23 cellular contexts compared by ENCODE assay signal in genomic region chr9:100671811-100672305, GRCh38.
DNase-seq lines count a peak whose midpoint lies in the region; ATAC-seq, FAIRE-seq and TF ChIP-seq lines count a peak whose summit lies in the region.
"Had no signal": no experiment of that assay in that cellular context is flagged by ENCODE, and none has a peak within 500 bp of the region (broad histone marks: within the 10 kb centered on the region; RNA-seq: fewer than 3 reads in every experiment).

No MANE protein-coding gene starts in this region.

- no peak overlapping the region for H3K14ac ChIP-seq in H1 (ENCODE audit: insufficient read length)

- H2AFZ ChIP-seq in H1 (ENCODE audit: low read length) = no peak overlapping the region

- H2BK5ac ChIP-seq in H1 (ENCODE audit: low read depth, low read length) = no peak overlapping the region

- DNase-seq in HAP-1 (ENCODE audit: low spot score in 2 of 2) (peak; percentile 56 to 95), NCI-H526 treated with DMSO at 0.1 percent for 48 hours (lab: John Stamatoyannopoulos, UW) (peak; percentile 17), H1 (ENCODE audit: low read depth in 1 of 2, low spot score in 2 of 2) (no peak), D721Med (ENCODE audit: insufficient read length, low spot score) (no peak), cerebellar nuclear complex (lab: John Stamatoyannopoulos, UW) (no peak), head of caudate nucleus (no peak)
- DNase-seq: 8988T; Calu3; CD8-positive, alpha-beta T cell; DMS 273 treated with DMSO at 0.1 percent for 48 hours; DMS53; DND-41; EL; GOT3; HCEC 1CT; KG1 had no signal

- no peak overlapping the region for H4K8ac ChIP-seq in H1 (ENCODE audit: extremely low read depth, insufficient read depth, low read length)

- H3K23ac ChIP-seq in H1 (ENCODE audit: insufficient read length) = no peak overlapping the region

- peaks cover 2% of the 10 kb centered on the region for H3K9me3 Mint-ChIP-seq in nephron
- H3K9me3 Mint-ChIP-seq: CD8-positive, alpha-beta T cell had no signal

- H3K56ac ChIP-seq in H1 (replicated peaks; ENCODE audit: insufficient read length, low read depth, low read length) = no peak overlapping the region

- H3K4me2 ChIP-seq in H1 (ENCODE audit: insufficient read depth in 1 of 2, low read depth in 2 of 2, low read length in 2 of 2) = peak overlapping the region; percentile 33 to 35; a peak in 1 of 4 replicates
- H3K4me2 ChIP-seq: BLaER1 had no signal

- CTCF ChIA-PET in H1 (lab: Charles Lee; ENCODE audit: partially characterized antibody) = interaction anchor here (2.2 to 3.4 kb wide), 2 partner anchors 29 to 70 kb away, joined by 9 to 18 read pairs; no protein-coding TSS in a partner anchor

- H3K4me3 Mint-ChIP-seq in nephron = no peak overlapping the region
- H3K4me3 Mint-ChIP-seq: CD14-positive monocyte; CD8-positive, alpha-beta T cell had no signal

- H3K4ac ChIP-seq in H1 (replicated peaks; ENCODE audit: insufficient read length, low read depth, low read length) = no peak overlapping the region

- peaks cover 54% of the 10 kb centered on the region for H3K4me1 Mint-ChIP-seq in nephron

- H3K36me3 ChIP-seq in HAP-1 (replicated peaks) = no peaks in the 10 kb centered on the region
- no peaks in the 10 kb centered on the region for H3K36me3 ChIP-seq in H1 (ENCODE audit: control insufficient read depth in 2 of 4, insufficient read depth in 4 of 4, low read length in 3 of 4)
- H3K36me3 ChIP-seq: BLaER1 had no signal

- intact Hi-C loops in head of caudate nucleus (cut with DNase I) = no loop called here

- H2BK20ac ChIP-seq in H1 (ENCODE audit: low read length) = 0 out of 2 replicates have a peak overlapping the region, but pooled peaks have one; percentile 40

- no peak overlapping the region for H3K18ac ChIP-seq in H1 (ENCODE audit: extremely low read depth, low read length)

- H4K5ac ChIP-seq in H1 (ENCODE audit: insufficient read length, low read depth, low read length) = no peak overlapping the region

- H3K27me3 ChIP-seq in HAP-1 (ENCODE audit: low read depth) (no peaks in the 10 kb centered on the region), H1 (replicated peaks in 1 of 4; ENCODE audit: control insufficient read depth in 3 of 4, extremely low read depth in 1 of 4, insufficient read depth in 3 of 4, low read length in 3 of 4) (no peaks in the 10 kb centered on the region)
- H3K27me3 ChIP-seq: BLaER1 had no signal

- no peak for TF ChIP-seq RAD21 in H1 (IDR thresholded peaks at IDR 0.05 in 1 of 2, conservative IDR thresholded peaks at IDR 0.05 in 1 of 2; ENCODE audit: low read depth in 2 of 2, low read length in 2 of 2)

- H4K20me1 ChIP-seq in H1 (replicated peaks in 1 of 2; ENCODE audit: control insufficient read depth in 1 of 2, insufficient read depth in 2 of 2, low read length in 2 of 2) = no peaks in the 10 kb centered on the region
- H4K20me1 ChIP-seq: BLaER1 had no signal

- H2AK5ac ChIP-seq in H1 (ENCODE audit: low read depth, low read length) = no peak overlapping the region

- no peak for TF ChIP-seq POLR2A in H1 (IDR thresholded peaks at IDR 0.05; ENCODE audit: control extremely low read depth in 1 of 2, low read depth in 2 of 2, low read length in 2 of 2)

- H3K23me2 ChIP-seq in H1 (ENCODE audit: low read depth, low read length) = no peaks in the 10 kb centered on the region

- no peak overlapping the region for H2BK120ac ChIP-seq in H1 (replicated peaks; ENCODE audit: low read depth, low read length)

- H3K9me3 ChIP-seq in HAP-1 (no peaks in the 10 kb centered on the region), H1 (ENCODE audit: insufficient read depth in 2 of 2, low read depth in 1 of 2, low read length in 1 of 2) (peaks cover 0 to 4% of the 10 kb centered on the region in 2 experiments; a peak in 1 of 4 replicates)
- H3K9me3 ChIP-seq: BLaER1 had no signal

- H3K27ac ChIP-seq in H1 (ENCODE audit: low read depth, low read length) = no peak overlapping the region
- H3K27ac ChIP-seq: BLaER1, HL-60 had no signal

- ATAC-seq in HG03039 (IDR thresholded peaks at IDR 0.05; ENCODE audit: unreplicated experiment) = no peak
- ATAC-seq: CD8-positive, alpha-beta T cell had no signal

- H3K9ac ChIP-seq in H1 (replicated peaks in 1 of 4; ENCODE audit: extremely low read depth in 1 of 4, low read depth in 3 of 4, low read length in 3 of 4) = no peak overlapping the region
- H3K9ac ChIP-seq: BLaER1 had no signal

- 58% methylated on average over 5 of the region's 5 CpGs; no CpG with 5 or more reads in 1 of the 2 experiments for WGBS in H1 (ENCODE audit: extremely low coverage in 1 of 2, insufficient coverage in 1 of 2, insufficient read length in 1 of 2, insufficient replicate concordance in 2 of 2, low coverage in 1 of 2, low lambda C conversion rate in 2 of 2, missing lambda C conversion rate in 1 of 2), 2 experiments

- no peak overlapping the region for H2BK12ac ChIP-seq in H1 (ENCODE audit: low read depth, low read length)

- H3K4me1 ChIP-seq in HAP-1 (peaks cover 44% of the 10 kb centered on the region), H1 (replicated peaks in 1 of 4; ENCODE audit: control insufficient read depth in 3 of 4, insufficient read depth in 4 of 4, low read length in 3 of 4) (peaks cover 2 to 18% (median 10%) of the 10 kb centered on the region in 4 experiments; a peak in 5 of 7 replicates)
- H3K4me1 ChIP-seq: BLaER1 had no signal

- no peaks in the 10 kb centered on the region for H3K79me1 ChIP-seq in H1 (ENCODE audit: low read depth, low read length)

- no peak overlapping the region for H4K91ac ChIP-seq in H1 (replicated peaks; ENCODE audit: insufficient read length, low read length)

- H3K36me3 Mint-ChIP-seq in nephron (ENCODE audit: low read depth) = no peaks in the 10 kb centered on the region
- H3K36me3 Mint-ChIP-seq: CD14-positive monocyte; CD8-positive, alpha-beta T cell had no signal

- no peak for TF ChIP-seq EP300 in H1 (IDR thresholded peaks at IDR 0.05; ENCODE audit: borderline replicate concordance in 1 of 2, low read depth in 2 of 2, low read length in 2 of 2)

- peak overlapping the region in 2 of 3 experiments; percentile 5 to 53 for H3K27ac Mint-ChIP-seq in nephron
- H3K27ac Mint-ChIP-seq: CD14-positive monocyte; CD8-positive, alpha-beta T cell had no signal

- FAIRE-seq in H1 (lab: Jason Lieb, UNC) (no peak), D721Med (lab: Jason Lieb, UNC) (no peak)
- FAIRE-seq: GM12892, GM18507 had no signal

- POLR2A ChIA-PET in H1 (lab: Charles Lee; ENCODE audit: partially characterized antibody) = no interaction called here

- H3K79me2 ChIP-seq in H1 (ENCODE audit: control insufficient read depth in 1 of 2, insufficient read depth in 2 of 2, low read length in 2 of 2) = no peaks in the 10 kb centered on the region

- in situ Hi-C loops in HAP-1 (cut with MboI; ENCODE audit: low sequenced_read_pairs) = no loop called here

- no peaks in the 10 kb centered on the region for H3K27me3 Mint-ChIP-seq in nephron (ENCODE audit: low read depth)

- H3K4me3 ChIP-seq in HAP-1 (no peak overlapping the region), H1 (ENCODE audit: extremely low read depth in 1 of 4, insufficient read depth in 2 of 4, low read depth in 3 of 4, low read length in 4 of 4) (no peak overlapping the region)
- H3K4me3 ChIP-seq: BLaER1 had no signal

- TF ChIP-seq CTCF in H1 (IDR thresholded peaks at IDR 0.05; ENCODE audit: control extremely low read depth in 1 of 3, insufficient read depth in 1 of 3, low read depth in 1 of 3, low read length in 3 of 3) (no peak), nephron (IDR thresholded peaks at IDR 0.05; ENCODE audit: unreplicated experiment in 3 of 3) (no peak), D721Med (IDR thresholded peaks at IDR 0.05; ENCODE audit: insufficient read depth, missing control alignments) (no peak)

- no peak overlapping the region for H2BK15ac ChIP-seq in H1 (ENCODE audit: low read length)

TF ChIP-seq in H1, 55 proteins besides CTCF, POLR2A, EP300 and RAD21:
- no peak for TF ChIP-seq SUZ12 (IDR thresholded peaks at IDR 0.05; ENCODE audit: low read length)
- no peak for TF ChIP-seq BRCA1 (IDR thresholded peaks at IDR 0.05; ENCODE audit: low read depth, low read length)
- TF ChIP-seq SIRT6 (IDR thresholded peaks at IDR 0.05; ENCODE audit: low read length) = no peak
- no peak for TF ChIP-seq JUN (IDR thresholded peaks at IDR 0.05; ENCODE audit: low read depth, low read length)
- TF ChIP-seq CBX8 (IDR thresholded peaks at IDR 0.05; ENCODE audit: borderline replicate concordance, low read depth, low read length) = no peak

Comparison
In these comparisons a context has a peak if more than half of its experiments do, and no peak if none do; other contexts are left out.
1. DNase-seq: peak in HAP-1 (2 of 2) and NCI-H526 treated with DMSO at 0.1 percent for 48 hours (single experiment); none in H1 (0 of 2), D721Med (single experiment), cerebellar nuclear complex (0 of 2) and head of caudate nucleus (0 of 42).